ENCODE assay signal across 1 cellular context in the genomic region with DNA sequence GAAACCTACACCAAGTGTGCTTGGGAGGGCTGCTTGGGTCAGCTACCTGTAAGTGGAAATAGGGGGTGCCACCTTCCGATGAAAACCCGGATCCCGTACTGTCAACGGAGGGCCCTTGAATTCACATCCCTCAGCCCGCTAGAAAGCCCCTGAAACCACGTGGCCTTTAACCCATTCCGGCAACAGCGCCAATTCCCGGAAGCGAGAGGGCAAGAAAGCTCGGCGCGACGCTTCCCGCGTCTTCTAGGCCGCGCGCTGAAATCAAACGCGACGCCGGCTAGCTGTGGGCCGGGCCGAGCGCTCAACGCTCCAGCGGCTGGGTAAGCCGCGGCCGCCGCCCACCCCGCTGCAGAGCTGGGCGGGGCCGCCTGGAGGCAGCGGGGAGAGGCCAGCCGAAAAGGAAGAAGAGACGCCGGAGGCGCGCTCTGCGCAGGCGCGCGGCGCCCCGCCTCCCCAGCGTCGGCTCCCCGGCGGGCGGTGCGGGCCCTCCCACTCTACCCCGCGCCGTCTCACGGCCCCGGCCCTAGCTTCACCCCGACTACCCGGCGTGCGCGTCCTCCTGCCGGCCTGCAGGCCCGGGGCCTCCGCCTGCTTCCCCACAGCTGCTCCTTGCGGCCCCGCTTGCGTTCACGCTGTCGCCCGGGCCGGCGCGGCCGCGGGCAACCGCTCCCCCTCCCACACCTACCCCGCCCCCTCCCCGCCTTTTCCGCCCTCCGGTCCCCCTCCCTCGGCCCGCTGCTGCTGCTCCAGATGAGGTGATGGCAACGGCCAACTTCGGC.
TF ChIP-seq lines count a peak whose summit lies in the region.

A gene (plus strand): TSS at position 492 of the 779 bp plus-strand sequence. CDS start 267 bp downstream, at position 759.

TF ChIP-seq in HepG2, 621 proteins besides CTCF, POLR2A, EP300 and RAD21 (continued from another document and continues in another):
- TF ChIP-seq, protein P1, sequence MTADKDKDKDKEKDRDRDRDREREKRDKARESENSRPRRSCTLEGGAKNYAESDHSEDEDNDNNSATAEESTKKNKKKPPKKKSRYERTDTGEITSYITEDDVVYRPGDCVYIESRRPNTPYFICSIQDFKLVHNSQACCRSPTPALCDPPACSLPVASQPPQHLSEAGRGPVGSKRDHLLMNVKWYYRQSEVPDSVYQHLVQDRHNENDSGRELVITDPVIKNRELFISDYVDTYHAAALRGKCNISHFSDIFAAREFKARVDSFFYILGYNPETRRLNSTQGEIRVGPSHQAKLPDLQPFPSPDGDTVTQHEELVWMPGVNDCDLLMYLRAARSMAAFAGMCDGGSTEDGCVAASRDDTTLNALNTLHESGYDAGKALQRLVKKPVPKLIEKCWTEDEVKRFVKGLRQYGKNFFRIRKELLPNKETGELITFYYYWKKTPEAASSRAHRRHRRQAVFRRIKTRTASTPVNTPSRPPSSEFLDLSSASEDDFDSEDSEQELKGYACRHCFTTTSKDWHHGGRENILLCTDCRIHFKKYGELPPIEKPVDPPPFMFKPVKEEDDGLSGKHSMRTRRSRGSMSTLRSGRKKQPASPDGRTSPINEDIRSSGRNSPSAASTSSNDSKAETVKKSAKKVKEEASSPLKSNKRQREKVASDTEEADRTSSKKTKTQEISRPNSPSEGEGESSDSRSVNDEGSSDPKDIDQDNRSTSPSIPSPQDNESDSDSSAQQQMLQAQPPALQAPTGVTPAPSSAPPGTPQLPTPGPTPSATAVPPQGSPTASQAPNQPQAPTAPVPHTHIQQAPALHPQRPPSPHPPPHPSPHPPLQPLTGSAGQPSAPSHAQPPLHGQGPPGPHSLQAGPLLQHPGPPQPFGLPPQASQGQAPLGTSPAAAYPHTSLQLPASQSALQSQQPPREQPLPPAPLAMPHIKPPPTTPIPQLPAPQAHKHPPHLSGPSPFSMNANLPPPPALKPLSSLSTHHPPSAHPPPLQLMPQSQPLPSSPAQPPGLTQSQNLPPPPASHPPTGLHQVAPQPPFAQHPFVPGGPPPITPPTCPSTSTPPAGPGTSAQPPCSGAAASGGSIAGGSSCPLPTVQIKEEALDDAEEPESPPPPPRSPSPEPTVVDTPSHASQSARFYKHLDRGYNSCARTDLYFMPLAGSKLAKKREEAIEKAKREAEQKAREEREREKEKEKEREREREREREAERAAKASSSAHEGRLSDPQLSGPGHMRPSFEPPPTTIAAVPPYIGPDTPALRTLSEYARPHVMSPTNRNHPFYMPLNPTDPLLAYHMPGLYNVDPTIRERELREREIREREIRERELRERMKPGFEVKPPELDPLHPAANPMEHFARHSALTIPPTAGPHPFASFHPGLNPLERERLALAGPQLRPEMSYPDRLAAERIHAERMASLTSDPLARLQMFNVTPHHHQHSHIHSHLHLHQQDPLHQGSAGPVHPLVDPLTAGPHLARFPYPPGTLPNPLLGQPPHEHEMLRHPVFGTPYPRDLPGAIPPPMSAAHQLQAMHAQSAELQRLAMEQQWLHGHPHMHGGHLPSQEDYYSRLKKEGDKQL (CRISPR knock-in tag; IDR thresholded peaks at IDR 0.05; ENCODE audit: low read depth) = peak; percentile 51; the same call in 1 of the 2 replicates
- peak; percentile 78; the same call in 1 of the 2 replicates for TF ChIP-seq PHF8 (CRISPR knock-in tag; IDR thresholded peaks at IDR 0.05)
- peak; percentile 55; the same call in 1 of the 2 replicates for TF ChIP-seq ZNF768 (CRISPR knock-in tag; IDR thresholded peaks at IDR 0.05)
- peak; percentile 37; the same call in 1 of the 2 replicates for TF ChIP-seq MED13 (CRISPR knock-in tag; IDR thresholded peaks at IDR 0.05)
- peak; percentile 37; the same call in 1 of the 2 replicates for TF ChIP-seq ISX (CRISPR knock-in tag; conservative IDR thresholded peaks at IDR 0.05)
- 0 out of 2 replicates have a peak, but pooled peaks have one; percentile 70 for TF ChIP-seq NFIB (CRISPR knock-in tag; IDR thresholded peaks at IDR 0.05; ENCODE audit: borderline replicate concordance)
- TF ChIP-seq ZNF329 (CRISPR knock-in tag; IDR thresholded peaks at IDR 0.05; ENCODE audit: low read depth) = 0 out of 2 replicates have a peak, but pooled peaks have one; percentile 42
- TF ChIP-seq CEBPB (IDR thresholded peaks at IDR 0.05; ENCODE audit: borderline replicate concordance, low read depth, low read length) = no peak
- peak; percentile 93 for TF ChIP-seq CCDC6 (CRISPR knock-in tag; IDR thresholded peaks at IDR 0.05)
- peak; percentile 91; the same call in 1 of the 2 replicates for TF ChIP-seq KLF15 (CRISPR knock-in tag; IDR thresholded peaks at IDR 0.05; ENCODE audit: borderline replicate concordance)
- peak; percentile 93 for TF ChIP-seq REPIN1 (CRISPR knock-in tag; IDR thresholded peaks at IDR 0.05; ENCODE audit: borderline replicate concordance, low read depth)
- peak; percentile 74; the same call in 1 of the 3 replicates for TF ChIP-seq MXI1 (IDR thresholded peaks at IDR 0.05; ENCODE audit: borderline replicate concordance, low read depth, low read length)
- no peak for TF ChIP-seq STAG1 (CRISPR knock-in tag; IDR thresholded peaks at IDR 0.05)
- TF ChIP-seq, protein P2, sequence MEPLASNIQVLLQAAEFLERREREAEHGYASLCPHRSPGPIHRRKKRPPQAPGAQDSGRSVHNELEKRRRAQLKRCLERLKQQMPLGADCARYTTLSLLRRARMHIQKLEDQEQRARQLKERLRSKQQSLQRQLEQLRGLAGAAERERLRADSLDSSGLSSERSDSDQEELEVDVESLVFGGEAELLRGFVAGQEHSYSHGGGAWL (CRISPR knock-in tag; IDR thresholded peaks at IDR 0.05) = peak; percentile 92; the same call in 1 of the 2 replicates
- TF ChIP-seq, protein P3, sequence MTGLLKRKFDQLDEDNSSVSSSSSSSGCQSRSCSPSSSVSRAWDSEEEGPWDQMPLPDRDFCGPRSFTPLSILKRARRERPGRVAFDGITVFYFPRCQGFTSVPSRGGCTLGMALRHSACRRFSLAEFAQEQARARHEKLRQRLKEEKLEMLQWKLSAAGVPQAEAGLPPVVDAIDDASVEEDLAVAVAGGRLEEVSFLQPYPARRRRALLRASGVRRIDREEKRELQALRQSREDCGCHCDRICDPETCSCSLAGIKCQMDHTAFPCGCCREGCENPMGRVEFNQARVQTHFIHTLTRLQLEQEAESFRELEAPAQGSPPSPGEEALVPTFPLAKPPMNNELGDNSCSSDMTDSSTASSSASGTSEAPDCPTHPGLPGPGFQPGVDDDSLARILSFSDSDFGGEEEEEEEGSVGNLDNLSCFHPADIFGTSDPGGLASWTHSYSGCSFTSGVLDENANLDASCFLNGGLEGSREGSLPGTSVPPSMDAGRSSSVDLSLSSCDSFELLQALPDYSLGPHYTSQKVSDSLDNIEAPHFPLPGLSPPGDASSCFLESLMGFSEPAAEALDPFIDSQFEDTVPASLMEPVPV (CRISPR knock-in tag; IDR thresholded peaks at IDR 0.05) = peak; percentile 88; the same call in 1 of the 2 replicates
- TF ChIP-seq ZSCAN9 (CRISPR knock-in tag; IDR thresholded peaks at IDR 0.05; ENCODE audit: borderline replicate concordance) = peak; percentile 72; the same call in 1 of the 2 replicates
- no peak for TF ChIP-seq RFX3 (CRISPR knock-in tag; IDR thresholded peaks at IDR 0.05)
- TF ChIP-seq FOXK2 (IDR thresholded peaks at IDR 0.05) = no peak
- TF ChIP-seq, protein P4, sequence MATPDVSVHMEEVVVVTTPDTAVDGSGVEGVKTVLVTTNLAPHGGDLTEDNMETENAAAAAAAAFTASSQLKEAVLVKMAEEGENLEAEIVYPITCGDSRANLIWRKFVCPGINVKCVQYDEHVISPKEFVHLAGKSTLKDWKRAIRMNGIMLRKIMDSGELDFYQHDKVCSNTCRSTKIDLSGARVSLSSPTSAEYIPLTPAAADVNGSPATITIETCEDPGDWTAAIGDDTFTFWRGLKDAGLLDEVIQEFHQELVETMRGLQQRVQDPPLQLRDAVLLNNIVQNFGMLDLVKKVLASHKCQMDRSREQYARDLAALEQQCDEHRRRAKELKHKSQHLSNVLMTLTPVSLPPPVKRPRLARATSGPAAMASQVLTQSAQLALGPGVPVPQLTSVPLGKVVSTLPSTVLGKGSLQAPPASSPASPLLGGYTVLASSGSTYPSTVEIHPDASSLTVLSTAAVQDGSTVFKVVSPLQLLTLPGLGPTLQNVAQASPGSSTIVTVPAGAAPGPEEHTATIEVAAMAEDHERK (CRISPR knock-in tag; IDR thresholded peaks at IDR 0.05; ENCODE audit: low read depth) = no peak
- TF ChIP-seq ZSCAN25 (CRISPR knock-in tag; IDR thresholded peaks at IDR 0.05) = peak; percentile 19; the same call in 1 of the 2 replicates
- TF ChIP-seq, protein P5, sequence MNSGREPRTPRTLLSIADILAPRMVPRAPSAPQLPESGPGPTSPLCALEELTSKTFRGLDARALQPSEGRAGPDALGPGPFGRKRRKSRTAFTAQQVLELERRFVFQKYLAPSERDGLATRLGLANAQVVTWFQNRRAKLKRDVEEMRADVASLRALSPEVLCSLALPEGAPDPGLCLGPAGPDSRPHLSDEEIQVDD (CRISPR knock-in tag; IDR thresholded peaks at IDR 0.05; ENCODE audit: borderline replicate concordance) = no peak
- TF ChIP-seq RXRA (CRISPR knock-in tag; IDR thresholded peaks at IDR 0.05) = peak; percentile 61; the same call in 1 of the 2 replicates
- peak; percentile 85; the same call in 1 of the 2 replicates for TF ChIP-seq CENPT (CRISPR knock-in tag; IDR thresholded peaks at IDR 0.05; ENCODE audit: low read depth)
- TF ChIP-seq ZNF549 (CRISPR knock-in tag; IDR thresholded peaks at IDR 0.05) = no peak
- no peak for TF ChIP-seq BHLHE40 (IDR thresholded peaks at IDR 0.05; ENCODE audit: low read length)
- TF ChIP-seq, protein P6, sequence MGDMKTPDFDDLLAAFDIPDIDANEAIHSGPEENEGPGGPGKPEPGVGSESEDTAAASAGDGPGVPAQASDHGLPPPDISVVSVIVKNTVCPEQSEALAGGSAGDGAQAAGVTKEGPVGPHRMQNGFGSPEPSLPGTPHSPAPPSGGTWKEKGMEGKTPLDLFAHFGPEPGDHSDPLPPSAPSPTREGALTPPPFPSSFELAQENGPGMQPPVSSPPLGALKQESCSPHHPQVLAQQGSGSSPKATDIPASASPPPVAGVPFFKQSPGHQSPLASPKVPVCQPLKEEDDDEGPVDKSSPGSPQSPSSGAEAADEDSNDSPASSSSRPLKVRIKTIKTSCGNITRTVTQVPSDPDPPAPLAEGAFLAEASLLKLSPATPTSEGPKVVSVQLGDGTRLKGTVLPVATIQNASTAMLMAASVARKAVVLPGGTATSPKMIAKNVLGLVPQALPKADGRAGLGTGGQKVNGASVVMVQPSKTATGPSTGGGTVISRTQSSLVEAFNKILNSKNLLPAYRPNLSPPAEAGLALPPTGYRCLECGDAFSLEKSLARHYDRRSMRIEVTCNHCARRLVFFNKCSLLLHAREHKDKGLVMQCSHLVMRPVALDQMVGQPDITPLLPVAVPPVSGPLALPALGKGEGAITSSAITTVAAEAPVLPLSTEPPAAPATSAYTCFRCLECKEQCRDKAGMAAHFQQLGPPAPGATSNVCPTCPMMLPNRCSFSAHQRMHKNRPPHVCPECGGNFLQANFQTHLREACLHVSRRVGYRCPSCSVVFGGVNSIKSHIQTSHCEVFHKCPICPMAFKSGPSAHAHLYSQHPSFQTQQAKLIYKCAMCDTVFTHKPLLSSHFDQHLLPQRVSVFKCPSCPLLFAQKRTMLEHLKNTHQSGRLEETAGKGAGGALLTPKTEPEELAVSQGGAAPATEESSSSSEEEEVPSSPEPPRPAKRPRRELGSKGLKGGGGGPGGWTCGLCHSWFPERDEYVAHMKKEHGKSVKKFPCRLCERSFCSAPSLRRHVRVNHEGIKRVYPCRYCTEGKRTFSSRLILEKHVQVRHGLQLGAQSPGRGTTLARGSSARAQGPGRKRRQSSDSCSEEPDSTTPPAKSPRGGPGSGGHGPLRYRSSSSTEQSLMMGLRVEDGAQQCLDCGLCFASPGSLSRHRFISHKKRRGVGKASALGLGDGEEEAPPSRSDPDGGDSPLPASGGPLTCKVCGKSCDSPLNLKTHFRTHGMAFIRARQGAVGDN (CRISPR knock-in tag; IDR thresholded peaks at IDR 0.05) = peak; percentile 98
- TF ChIP-seq, protein P7, sequence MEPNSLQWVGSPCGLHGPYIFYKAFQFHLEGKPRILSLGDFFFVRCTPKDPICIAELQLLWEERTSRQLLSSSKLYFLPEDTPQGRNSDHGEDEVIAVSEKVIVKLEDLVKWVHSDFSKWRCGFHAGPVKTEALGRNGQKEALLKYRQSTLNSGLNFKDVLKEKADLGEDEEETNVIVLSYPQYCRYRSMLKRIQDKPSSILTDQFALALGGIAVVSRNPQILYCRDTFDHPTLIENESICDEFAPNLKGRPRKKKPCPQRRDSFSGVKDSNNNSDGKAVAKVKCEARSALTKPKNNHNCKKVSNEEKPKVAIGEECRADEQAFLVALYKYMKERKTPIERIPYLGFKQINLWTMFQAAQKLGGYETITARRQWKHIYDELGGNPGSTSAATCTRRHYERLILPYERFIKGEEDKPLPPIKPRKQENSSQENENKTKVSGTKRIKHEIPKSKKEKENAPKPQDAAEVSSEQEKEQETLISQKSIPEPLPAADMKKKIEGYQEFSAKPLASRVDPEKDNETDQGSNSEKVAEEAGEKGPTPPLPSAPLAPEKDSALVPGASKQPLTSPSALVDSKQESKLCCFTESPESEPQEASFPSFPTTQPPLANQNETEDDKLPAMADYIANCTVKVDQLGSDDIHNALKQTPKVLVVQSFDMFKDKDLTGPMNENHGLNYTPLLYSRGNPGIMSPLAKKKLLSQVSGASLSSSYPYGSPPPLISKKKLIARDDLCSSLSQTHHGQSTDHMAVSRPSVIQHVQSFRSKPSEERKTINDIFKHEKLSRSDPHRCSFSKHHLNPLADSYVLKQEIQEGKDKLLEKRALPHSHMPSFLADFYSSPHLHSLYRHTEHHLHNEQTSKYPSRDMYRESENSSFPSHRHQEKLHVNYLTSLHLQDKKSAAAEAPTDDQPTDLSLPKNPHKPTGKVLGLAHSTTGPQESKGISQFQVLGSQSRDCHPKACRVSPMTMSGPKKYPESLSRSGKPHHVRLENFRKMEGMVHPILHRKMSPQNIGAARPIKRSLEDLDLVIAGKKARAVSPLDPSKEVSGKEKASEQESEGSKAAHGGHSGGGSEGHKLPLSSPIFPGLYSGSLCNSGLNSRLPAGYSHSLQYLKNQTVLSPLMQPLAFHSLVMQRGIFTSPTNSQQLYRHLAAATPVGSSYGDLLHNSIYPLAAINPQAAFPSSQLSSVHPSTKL (CRISPR knock-in tag; IDR thresholded peaks at IDR 0.05) = peak; percentile 62; the same call in 1 of the 2 replicates
- TF ChIP-seq ZNF30 (CRISPR knock-in tag; IDR thresholded peaks at IDR 0.05) = peak; percentile 95; the same call in 1 of the 2 replicates
- TF ChIP-seq, protein P8, sequence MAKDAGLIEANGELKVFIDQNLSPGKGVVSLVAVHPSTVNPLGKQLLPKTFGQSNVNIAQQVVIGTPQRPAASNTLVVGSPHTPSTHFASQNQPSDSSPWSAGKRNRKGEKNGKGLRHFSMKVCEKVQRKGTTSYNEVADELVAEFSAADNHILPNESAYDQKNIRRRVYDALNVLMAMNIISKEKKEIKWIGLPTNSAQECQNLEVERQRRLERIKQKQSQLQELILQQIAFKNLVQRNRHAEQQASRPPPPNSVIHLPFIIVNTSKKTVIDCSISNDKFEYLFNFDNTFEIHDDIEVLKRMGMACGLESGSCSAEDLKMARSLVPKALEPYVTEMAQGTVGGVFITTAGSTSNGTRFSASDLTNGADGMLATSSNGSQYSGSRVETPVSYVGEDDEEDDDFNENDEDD (CRISPR knock-in tag; IDR thresholded peaks at IDR 0.05; ENCODE audit: borderline replicate concordance) = peak; percentile 99
- TF ChIP-seq NR1H2 (CRISPR knock-in tag; IDR thresholded peaks at IDR 0.05; ENCODE audit: borderline replicate concordance, low read depth) = peak; percentile 71; the same call in 1 of the 2 replicates
- TF ChIP-seq GATA4 (IDR thresholded peaks at IDR 0.05; ENCODE audit: borderline replicate concordance, low read depth) = no peak
- no peak for TF ChIP-seq THYN1 (CRISPR knock-in tag; IDR thresholded peaks at IDR 0.05; ENCODE audit: borderline replicate concordance, low read depth)
- TF ChIP-seq NAIF1 (CRISPR knock-in tag; IDR thresholded peaks at IDR 0.05; ENCODE audit: borderline replicate concordance) = 0 out of 2 replicates have a peak, but pooled peaks have one; percentile 52
- no peak for TF ChIP-seq ZNF101 (CRISPR knock-in tag; IDR thresholded peaks at IDR 0.05; ENCODE audit: borderline replicate concordance, low read depth)
